19 cellular contexts compared by ENCODE assay signal in genomic region chr15:40990789-40991188, GRCh38. TPM values are rescaled to one million over a fixed set of nuclear protein-coding genes. Genes with fewer than 3 reads are reported as not detected.
DNase-seq lines count a peak whose midpoint lies in the region; ATAC-seq lines count a peak whose summit lies in the region.
"Had no signal": no experiment of that assay in that cellular context is flagged by ENCODE, and none has a peak within 500 bp of the region (broad histone marks: within the 10 kb centered on the region; RNA-seq: fewer than 3 reads in every experiment).

No MANE protein-coding gene starts in this region.

- peaks cover 10% of the 10 kb centered on the region for H3K4me1 Mint-ChIP-seq in T-helper 2 cell treated with Interferon-gamma antibody and Interleukin-4, amounts not matched to agents 5 μg/mL and 100 μg/mL, for 36 hours (ENCODE audit: low read depth)
- H3K4me1 Mint-ChIP-seq in activated T-cell treated with anti-CD3 and anti-CD28 coated beads, Interleukin-2, amount 50 U/mL, for 72 hours (ENCODE audit: low read depth) = peaks cover 23% of the 10 kb centered on the region
- peaks cover 12% of the 10 kb centered on the region for H3K4me1 Mint-ChIP-seq in activated naive CD8-positive, alpha-beta T cell treated with anti-CD3 and anti-CD28 coated beads for 36 hours
- peaks cover 25% of the 10 kb centered on the region for H3K4me1 Mint-ChIP-seq in stimulated activated effector memory CD8-positive, alpha-beta T cell treated with anti-CD3 and anti-CD28 coated beads, Interleukin-12 subunit alpha, Interleukin-12 subunit beta, amount 100 ng/mL, for 72 hours
- H3K4me1 Mint-ChIP-seq: CD4-positive, alpha-beta memory T cell had no signal

- H3K36me3 Mint-ChIP-seq in T-helper 2 cell treated with Interferon-gamma antibody and Interleukin-4, amounts not matched to agents 5 μg/mL and 100 μg/mL, for 36 hours (ENCODE audit: low read depth) = peaks cover 44% of the 10 kb centered on the region
- H3K36me3 Mint-ChIP-seq in activated T-cell treated with anti-CD3 and anti-CD28 coated beads, Interleukin-2, amount 50 U/mL, for 72 hours (ENCODE audit: insufficient read depth in 2 of 2) = peaks cover 6 to 21% of the 10 kb centered on the region in 2 donors
- H3K36me3 Mint-ChIP-seq in activated naive CD8-positive, alpha-beta T cell treated with anti-CD3 and anti-CD28 coated beads for 36 hours = peaks cover 27% of the 10 kb centered on the region
- H3K36me3 Mint-ChIP-seq in stimulated activated effector memory CD8-positive, alpha-beta T cell treated with anti-CD3 and anti-CD28 coated beads, Interleukin-12 subunit alpha, Interleukin-12 subunit beta, amount 100 ng/mL, for 72 hours = peaks cover 85% of the 10 kb centered on the region

- DNase-seq in T-helper 2 cell treated with Interferon-gamma antibody and Interleukin-4, amounts not matched to agents 5 μg/mL and 100 μg/mL, for 36 hours (ENCODE audit: low spot score) = peak; percentile 14
- DNase-seq in T-helper 2 cell = no peak
- peak in 1 of 2 donors; percentile 9 for DNase-seq in activated T-cell treated with anti-CD3 and anti-CD28 coated beads, Interleukin-2, amount 50 U/mL, for 72 hours
- no peak for DNase-seq in activated T-cell treated with anti-CD3 and anti-CD28 coated beads, Interleukin-2, amount 50 U/mL, for 48 hours
- no peak for DNase-seq in activated naive CD8-positive, alpha-beta T cell treated with anti-CD3 and anti-CD28 coated beads for 36 hours
- DNase-seq in stimulated activated effector memory CD8-positive, alpha-beta T cell treated with anti-CD3 and anti-CD28 coated beads, Interleukin-12 subunit alpha, Interleukin-12 subunit beta, amount 100 ng/mL, for 72 hours (ENCODE audit: low spot score in 2 of 2) = no peak
- DNase-seq: CD4-positive, alpha-beta memory T cell; DMS79 treated with DMSO at 0.1 percent for 48 hours; GM23248; NCI-H1417 treated with DMSO at 0.1 percent for 48 hours; NCI-H2029; NCI-H2171; NCI-H446; NCI-H69; NK-92 treated with Interleukin-12 subunit alpha and Interleukin-12 subunit beta, amount 100 ng/mL, for 24 hours had no signal

- ATAC-seq in activated T-cell treated with anti-CD3 and anti-CD28 coated beads, Interleukin-2, amount 50 U/mL, for 72 hours (replicated peaks in 1 of 2) = peak; percentile 56 to 65
- ATAC-seq in stimulated activated effector memory CD8-positive, alpha-beta T cell treated with anti-CD3 and anti-CD28 coated beads, Interleukin-12 subunit alpha, Interleukin-12 subunit beta, amount 100 ng/mL, for 72 hours = peak; percentile 84
- ATAC-seq in HG03571 (IDR thresholded peaks at IDR 0.05; ENCODE audit: unreplicated experiment) (no peak), GM19023 (IDR thresholded peaks at IDR 0.05; ENCODE audit: unreplicated experiment) (no peak)
- ATAC-seq: HCT116, K562 had no signal

- no peak overlapping the region for H3K27ac Mint-ChIP-seq in T-helper 2 cell treated with Interferon-gamma antibody and Interleukin-4, amounts not matched to agents 5 μg/mL and 100 μg/mL, for 36 hours
- H3K27ac Mint-ChIP-seq in activated T-cell treated with anti-CD3 and anti-CD28 coated beads, Interleukin-2, amount 50 U/mL, for 72 hours = peak overlapping the region; percentile 76
- peak overlapping the region; percentile 39 for H3K27ac Mint-ChIP-seq in activated naive CD8-positive, alpha-beta T cell treated with anti-CD3 and anti-CD28 coated beads for 36 hours
- peak overlapping the region; percentile 78 for H3K27ac Mint-ChIP-seq in stimulated activated effector memory CD8-positive, alpha-beta T cell treated with anti-CD3 and anti-CD28 coated beads, Interleukin-12 subunit alpha, Interleukin-12 subunit beta, amount 100 ng/mL, for 72 hours

- H3K4me3 Mint-ChIP-seq in T-helper 2 cell treated with Interferon-gamma antibody and Interleukin-4, amounts not matched to agents 5 μg/mL and 100 μg/mL, for 36 hours = no peak overlapping the region
- peak overlapping the region in 1 of 2 donors; percentile 48 for H3K4me3 Mint-ChIP-seq in activated T-cell treated with anti-CD3 and anti-CD28 coated beads, Interleukin-2, amount 50 U/mL, for 72 hours
- no peak overlapping the region for H3K4me3 Mint-ChIP-seq in activated naive CD8-positive, alpha-beta T cell treated with anti-CD3 and anti-CD28 coated beads for 36 hours
- H3K4me3 Mint-ChIP-seq in stimulated activated effector memory CD8-positive, alpha-beta T cell treated with anti-CD3 and anti-CD28 coated beads, Interleukin-12 subunit alpha, Interleukin-12 subunit beta, amount 100 ng/mL, for 72 hours = peak overlapping the region; percentile 19

- no peaks in the 10 kb centered on the region for H3K27me3 Mint-ChIP-seq in T-helper 2 cell treated with Interferon-gamma antibody and Interleukin-4, amounts not matched to agents 5 μg/mL and 100 μg/mL, for 36 hours (ENCODE audit: low read depth)
- no peaks in the 10 kb centered on the region for H3K27me3 Mint-ChIP-seq in activated T-cell treated with anti-CD3 and anti-CD28 coated beads, Interleukin-2, amount 50 U/mL, for 72 hours (ENCODE audit: low read depth)
- H3K27me3 Mint-ChIP-seq in activated naive CD8-positive, alpha-beta T cell treated with anti-CD3 and anti-CD28 coated beads for 36 hours = no peaks in the 10 kb centered on the region
- H3K27me3 Mint-ChIP-seq: CD4-positive, alpha-beta memory T cell had no signal

- H3K9me3 Mint-ChIP-seq in T-helper 2 cell treated with Interferon-gamma antibody and Interleukin-4, amounts not matched to agents 5 μg/mL and 100 μg/mL, for 36 hours = no peaks in the 10 kb centered on the region
- no peaks in the 10 kb centered on the region for H3K9me3 Mint-ChIP-seq in activated T-cell treated with anti-CD3 and anti-CD28 coated beads, Interleukin-2, amount 50 U/mL, for 72 hours
- H3K9me3 Mint-ChIP-seq in activated naive CD8-positive, alpha-beta T cell treated with anti-CD3 and anti-CD28 coated beads for 36 hours = no peaks in the 10 kb centered on the region
- no peaks in the 10 kb centered on the region for H3K9me3 Mint-ChIP-seq in stimulated activated effector memory CD8-positive, alpha-beta T cell treated with anti-CD3 and anti-CD28 coated beads, Interleukin-12 subunit alpha, Interleukin-12 subunit beta, amount 100 ng/mL, for 72 hours

RNA-seq across cellular contexts. Expression of gene CHAC1, which starts 37.5 kb away (rescaled TPM):
- 10 to 100 TPM; 77.8 to 83.0 TPM for total RNA-seq in activated T-cell treated with anti-CD3 and anti-CD28 coated beads, Interleukin-2, amount 50 U/mL, for 72 hours
- 10 to 100 TPM; 43.9 to 45.8 TPM for total RNA-seq in activated naive CD8-positive, alpha-beta T cell treated with anti-CD3 and anti-CD28 coated beads for 36 hours

Comparison
In these comparisons a context has a peak if more than half of its experiments do, and no peak if none do; other contexts are left out.
1. ATAC-seq: peak in activated T-cell treated with anti-CD3 and anti-CD28 coated beads, Interleukin-2, amount 50 U/mL, for 72 hours (2 of 2) and stimulated activated effector memory CD8-positive, alpha-beta T cell treated with anti-CD3 and anti-CD28 coated beads, Interleukin-12 subunit alpha, Interleukin-12 subunit beta, amount 100 ng/mL, for 72 hours (single experiment); none in HG03571 (single experiment) and GM19023 (single experiment).